Comparison of ENCODE assay signal across 16 cellular contexts in genomic region chr5:84791153-84791552, GRCh38.
"Had no signal": no experiment of that assay in that cellular context is flagged by ENCODE, and none has a peak within 500 bp of the region (broad histone marks: within the 10 kb centered on the region; RNA-seq: fewer than 3 reads in every experiment).

No MANE protein-coding gene starts in this region.

- H3K27me3 Mint-ChIP-seq: activated naive CD8-positive, alpha-beta T cell treated with anti-CD3 and anti-CD28 coated beads for 36 hours; naive B cell; type B pancreatic cell had no signal

- DNase-seq: activated CD4-positive, alpha-beta T cell treated with anti-CD3 and anti-CD28 coated beads for 1 hour; activated CD4-positive, alpha-beta T cell treated with anti-CD3 and anti-CD28 coated beads, Interleukin-2, amount 50 U/mL, for 48 hours; activated gamma-delta T cell; activated naive CD8-positive, alpha-beta T cell treated with anti-CD3 and anti-CD28 coated beads for 36 hours; activated T-cell treated with anti-CD3 and anti-CD28 coated beads, Interleukin-2, amount 50 U/mL, for 4 hours; anterior cingulate cortex; foreskin keratinocyte; heart right ventricle; midbrain; naive B cell; nucleus accumbens; psoas muscle; stimulated activated CD4-positive, alpha-beta T cell treated with anti-CD3 and anti-CD28 coated beads, Interleukin-12 subunit alpha, Interleukin-12 subunit beta, amount 100 ng/mL, for 4 hours; stimulated activated naive CD4-positive, alpha-beta T cell treated with Interleukin-2 at 50 U/mL for 16 hours; T-helper 9 cell had no signal

- H3K27me3 ChIP-seq: foreskin keratinocyte, heart right ventricle had no signal

- H3K36me3 ChIP-seq: heart right ventricle had no signal

- H3K27ac Mint-ChIP-seq: activated naive CD8-positive, alpha-beta T cell treated with anti-CD3 and anti-CD28 coated beads for 36 hours; naive B cell; type B pancreatic cell had no signal

- H3K4me1 ChIP-seq: foreskin keratinocyte, psoas muscle had no signal

- H3K4me3 Mint-ChIP-seq: activated naive CD8-positive, alpha-beta T cell treated with anti-CD3 and anti-CD28 coated beads for 36 hours; activated T-cell treated with anti-CD3 and anti-CD28 coated beads, Interleukin-2, amount 50 U/mL, for 4 hours; naive B cell; type B pancreatic cell had no signal

- H3K9me3 ChIP-seq: psoas muscle had no signal

- H3K9me3 Mint-ChIP-seq: activated naive CD8-positive, alpha-beta T cell treated with anti-CD3 and anti-CD28 coated beads for 36 hours; type B pancreatic cell had no signal

- H3K4me3 ChIP-seq: heart right ventricle, psoas muscle had no signal

- H3K36me3 Mint-ChIP-seq: activated naive CD8-positive, alpha-beta T cell treated with anti-CD3 and anti-CD28 coated beads for 36 hours; naive B cell; type B pancreatic cell had no signal

- ATAC-seq: activated T-cell treated with anti-CD3 and anti-CD28 coated beads, Interleukin-2, amount 50 U/mL, for 4 hours; foreskin keratinocyte; psoas muscle had no signal

- H3K27ac ChIP-seq: foreskin keratinocyte, psoas muscle had no signal

- H3K4me1 Mint-ChIP-seq: activated naive CD8-positive, alpha-beta T cell treated with anti-CD3 and anti-CD28 coated beads for 36 hours; naive B cell had no signal
